In genomic region chr7:143900230-143900766, GRCh38 we compare ENCODE assay signal across 11 cellular contexts. TPM values are rescaled to one million over a fixed set of nuclear protein-coding genes. Genes with fewer than 3 reads are reported as not detected.
DNase-seq lines count a peak whose midpoint lies in the region; ATAC-seq, FAIRE-seq and TF ChIP-seq lines count a peak whose summit lies in the region.
"Had no signal": no experiment of that assay in that cellular context is flagged by ENCODE, and none has a peak within 500 bp of the region (broad histone marks: within the 10 kb centered on the region; RNA-seq: fewer than 3 reads in every experiment).

No MANE protein-coding gene starts in this region.

- WGBS in mesendoderm (ENCODE audit: extremely low coverage, insufficient coverage, low lambda C conversion rate) = no CpG with 5 or more reads among the region's 5 CpGs

- DNase-seq in AG04449 (ENCODE audit: low read depth, low spot score) (no peak), HuH-7.5 (ENCODE audit: low spot score) (peak; percentile 38), brain pericyte (ENCODE audit: low read depth, low spot score) (peak; percentile 34), mesendoderm (peak; percentile 65), AG08395 (ENCODE audit: low spot score) (no peak), frontal cortex (ENCODE audit: low spot score in 2 of 2) (no peak), SKM-1 (lab: John Stamatoyannopoulos, UW; ENCODE audit: unreplicated experiment) (no peak)
- DNase-seq: hippocampal formation had no signal

- no peak overlapping the region for H3K23ac ChIP-seq in mesendoderm (ENCODE audit: low read length)

- no peak overlapping the region for H2AK5ac ChIP-seq in mesendoderm (ENCODE audit: low read length)

- no peak for TF ChIP-seq CTCF in AG04449 (IDR thresholded peaks at IDR 0.05; ENCODE audit: insufficient read depth, low read length, missing control alignments)

- no peaks in the 10 kb centered on the region for H3K27me3 ChIP-seq in mesendoderm (ENCODE audit: insufficient read depth, low read length, poor library complexity)

- H4K8ac ChIP-seq in mesendoderm (ENCODE audit: low read depth, low read length) = no peak overlapping the region

- H3K4ac ChIP-seq in mesendoderm (ENCODE audit: low read depth, low read length) = no peak overlapping the region

- CTCF ChIA-PET in AG04449 (lab: Yijun Ruan, JAX) = interaction anchor here (1.2 to 3.5 kb wide), 6 partner anchors 9 to 516 kb away, joined by 3 to 27 read pairs (median 6); no protein-coding TSS in a partner anchor

- H4K5ac ChIP-seq in mesendoderm (ENCODE audit: low read length) = no peak overlapping the region

- H3K79me1 ChIP-seq in mesendoderm (ENCODE audit: low read length) = no peaks in the 10 kb centered on the region

- no peak for ATAC-seq in HG03565 (IDR thresholded peaks at IDR 0.05; ENCODE audit: unreplicated experiment)

- peak overlapping the region; percentile 32 for H3K4me3 ChIP-seq in AG04449 (ENCODE audit: low read depth, low read length)
- H3K4me3 ChIP-seq in mesendoderm (ENCODE audit: low read length) = no peak overlapping the region

- H3K4me2 ChIP-seq in mesendoderm (ENCODE audit: low read length) = peak overlapping the region; percentile 7

- H3K27ac ChIP-seq in mesendoderm (ENCODE audit: low read depth, low read length) = no peak overlapping the region

- H3K56ac ChIP-seq in mesendoderm (ENCODE audit: low read length) = peak overlapping the region; percentile 26

- POLR2A ChIA-PET in AG04449 (lab: Yijun Ruan, JAX) = interaction anchor here (2.2 to 2.4 kb wide), 2 partner anchors 18 to 35 kb away, joined by 13 to 19 read pairs; partner anchors contain the start of gene OR2F2

- H2BK5ac ChIP-seq in mesendoderm (ENCODE audit: low read length) = no peak overlapping the region

- H3K9ac ChIP-seq in mesendoderm (ENCODE audit: low read length) = peak overlapping the region; percentile 12

- H3K18ac ChIP-seq in mesendoderm (ENCODE audit: low read length) = peak overlapping the region; percentile 31

- peaks cover 22% of the 10 kb centered on the region for H3K79me2 ChIP-seq in mesendoderm (ENCODE audit: control insufficient read depth, insufficient read depth, low read length)

- H2BK15ac ChIP-seq in mesendoderm (replicated peaks; ENCODE audit: low read depth) = no peak overlapping the region

- H3K4me1 ChIP-seq in mesendoderm (ENCODE audit: control insufficient read depth, low read depth, low read length) = peaks cover 5% of the 10 kb centered on the region

- H3K36me3 ChIP-seq in mesendoderm (ENCODE audit: control insufficient read depth, insufficient read depth, low read length) = no peaks in the 10 kb centered on the region

- no peak overlapping the region for H2BK120ac ChIP-seq in mesendoderm (ENCODE audit: low read depth, low read length)

- no peak for FAIRE-seq in frontal cortex (lab: Jason Lieb, UNC)

RNA-seq across cellular contexts. Expression of gene TCAF1, which starts 1.7 kb away (rescaled TPM):
- polyA plus RNA-seq in mesendoderm (2013, experiment 1 of 2) = 16.7 TPM
- 15.8 TPM for polyA plus RNA-seq in mesendoderm (2013, experiment 2 of 2)
- total RNA-seq in frontal cortex = 160 TPM

RNA-seq across cellular contexts. Expression of gene OR2F2, which starts 34.7 kb away (rescaled TPM):
- not detected for polyA plus RNA-seq in mesendoderm (2013, experiment 1 of 2)
- not detected for polyA plus RNA-seq in mesendoderm (2013, experiment 2 of 2)
- total RNA-seq in frontal cortex = not detected
- total RNA-seq: urinary bladder had no signal
- polyA plus RNA-seq: urinary bladder had no signal

RNA-seq across cellular contexts. Expression of gene OR2F1, which starts 54.3 kb away (rescaled TPM):
- polyA plus RNA-seq in mesendoderm (2013, experiment 1 of 2) = 0.03 TPM
- polyA plus RNA-seq in mesendoderm (2013, experiment 2 of 2) = 0.03 TPM
- not detected for total RNA-seq in frontal cortex
- total RNA-seq: NCI-H460, urinary bladder had no signal
- polyA plus RNA-seq: urinary bladder had no signal

Comparison
In these comparisons a context has a peak if more than half of its experiments do, and no peak if none do; other contexts are left out.
1. DNase-seq: peak in HuH-7.5 (single experiment), brain pericyte (single experiment) and mesendoderm (single experiment); none in AG04449 (single experiment), AG08395 (single experiment), frontal cortex (0 of 2) and SKM-1 (single experiment).